Comparison of ENCODE assay signal across 21 cellular contexts in genomic region chr10:92432596-92432995, GRCh38.
"Had no signal": no experiment of that assay in that cellular context is flagged by ENCODE, and none has a peak within 500 bp of the region (broad histone marks: within the 10 kb centered on the region; RNA-seq: fewer than 3 reads in every experiment).

No MANE protein-coding gene starts in this region.

- H3K4me3 Mint-ChIP-seq: activated naive CD4-positive, alpha-beta T cell treated with anti-CD3 and anti-CD28 coated beads, Interleukin-2, amount 50 U/mL, for 24 hours; naive thymus-derived CD8-positive, alpha-beta T cell; T-cell had no signal

- H3K27ac Mint-ChIP-seq: activated naive CD4-positive, alpha-beta T cell treated with anti-CD3 and anti-CD28 coated beads, Interleukin-2, amount 50 U/mL, for 24 hours; T-cell had no signal

- H3K27ac ChIP-seq: adrenal gland, tibial artery had no signal

- H3K4me1 Mint-ChIP-seq: activated naive CD4-positive, alpha-beta T cell treated with anti-CD3 and anti-CD28 coated beads, Interleukin-2, amount 50 U/mL, for 24 hours; naive thymus-derived CD8-positive, alpha-beta T cell; T-cell had no signal

- ATAC-seq: naive thymus-derived CD8-positive, alpha-beta T cell; SK-N-SH treated with all-trans-retinoic acid at 6 μM for 48 hours; T-cell had no signal

- FAIRE-seq: astrocyte, keratinocyte had no signal

- H3K4me1 ChIP-seq: adrenal gland, breast epithelium had no signal

- H3K36me3 Mint-ChIP-seq: activated naive CD4-positive, alpha-beta T cell treated with anti-CD3 and anti-CD28 coated beads, Interleukin-2, amount 50 U/mL, for 24 hours; naive thymus-derived CD8-positive, alpha-beta T cell; T-cell had no signal

- H3K27me3 ChIP-seq: adrenal gland, breast epithelium, tibial artery had no signal

- H3K9me3 ChIP-seq: adrenal gland, breast epithelium, tibial artery had no signal

- DNase-seq: activated CD4-positive, alpha-beta T cell treated with anti-CD3 and anti-CD28 coated beads for 1 hour; activated CD8-positive, alpha-beta memory T cell treated with anti-CD3 and anti-CD28 coated beads for 24 hours; activated gamma-delta T cell; adrenal gland; cerebellar nuclear complex; effector memory CD4-positive, alpha-beta T cell; hypothalamus; mesendoderm; naive thymus-derived CD8-positive, alpha-beta T cell; stimulated activated CD4-positive, alpha-beta T cell treated with anti-CD3 and anti-CD28 coated beads, Interleukin-12 subunit alpha, Interleukin-12 subunit beta, amount 100 ng/mL, for 4 hours; stimulated activated CD4-positive, alpha-beta T cell treated with anti-CD3 and anti-CD28 coated beads, Interleukin-1b, Interleukin-23, amount 100 ng/mL, for 48 hours; stimulated activated CD8-positive, alpha-beta memory T cell treated with anti-CD3 and anti-CD28 coated beads, Interleukin-4, amount 100 ng/mL, for 48 hours; stimulated activated naive CD4-positive, alpha-beta T cell; T-cell; T-helper 9 cell; tibial artery had no signal

- H3K9me3 Mint-ChIP-seq: activated naive CD4-positive, alpha-beta T cell treated with anti-CD3 and anti-CD28 coated beads, Interleukin-2, amount 50 U/mL, for 24 hours; naive thymus-derived CD8-positive, alpha-beta T cell; T-cell had no signal

- H3K27me3 Mint-ChIP-seq: activated naive CD4-positive, alpha-beta T cell treated with anti-CD3 and anti-CD28 coated beads, Interleukin-2, amount 50 U/mL, for 24 hours; naive thymus-derived CD8-positive, alpha-beta T cell had no signal

- H3K4me3 ChIP-seq: adrenal gland, breast epithelium, tibial artery had no signal

- H3K36me3 ChIP-seq: adrenal gland, breast epithelium, tibial artery had no signal
